Comparison of ENCODE assay signal across 9 cellular contexts in genomic region chr7:77727527-77727926, GRCh38. TPM values are rescaled to one million over a fixed set of nuclear protein-coding genes. Genes with fewer than 3 reads are reported as not detected.
DNase-seq lines count a peak whose midpoint lies in the region; ATAC-seq and TF ChIP-seq lines count a peak whose summit lies in the region.
"Had no signal": no experiment of that assay in that cellular context is flagged by ENCODE, and none has a peak within 500 bp of the region (broad histone marks: within the 10 kb centered on the region; RNA-seq: fewer than 3 reads in every experiment).

No MANE protein-coding gene starts in this region.

- H3K4me3 ChIP-seq in A673 (ENCODE audit: low read depth, low read length, poor library complexity, severe bottlenecking) (peak overlapping the region; percentile 24), ascending aorta (no peak overlapping the region), adrenal gland (no peak overlapping the region)
- H3K4me3 ChIP-seq: spleen had no signal

- POLR2A ChIA-PET in A673 (lab: Charles Lee; ENCODE audit: low non-redundant PET) = interaction anchor here (0.6 kb wide), 2 partner anchors 108 to 187 kb away, joined by 3 to 4 read pairs; no protein-coding TSS in a partner anchor

- intact Hi-C loops in A673 (cut with micrococcal nuclease; ENCODE audit: unreplicated experiment) = no loop called here
- intact Hi-C loops in ascending aorta (cut with DNase I) = no loop called here
- intact Hi-C loops in adrenal gland (cut with DNase I) = no loop called here

- CTCF ChIA-PET in A673 (lab: Charles Lee) = interaction anchor here (0.8 kb wide), 1 partner anchor 76 kb away, joined by 7 read pairs; no protein-coding TSS in a partner anchor

- H3K9me3 ChIP-seq in A673 (ENCODE audit: low read depth, low read length, poor library complexity, severe bottlenecking) (no peaks in the 10 kb centered on the region), ascending aorta (no peaks in the 10 kb centered on the region), adrenal gland (replicated peaks in 1 of 3) (no peaks in the 10 kb centered on the region)
- H3K9me3 ChIP-seq: spleen had no signal

- H3K36me3 ChIP-seq in A673 (ENCODE audit: insufficient read depth, low read length, poor library complexity, severe bottlenecking) (no peaks in the 10 kb centered on the region), ascending aorta (no peaks in the 10 kb centered on the region), adrenal gland (replicated peaks in 1 of 2) (no peaks in the 10 kb centered on the region)
- H3K36me3 ChIP-seq: spleen had no signal

- 92 to 98% (median 95%) methylated on average over 3 of the region's 3 CpGs for WGBS in adrenal gland, 4 donors

- DNase-seq in A673 (ENCODE audit: low spot score) (no peak), DMS53 (lab: John Stamatoyannopoulos, UW) (peak; percentile 80), memory B cell (ENCODE audit: low spot score in 2 of 2) (no peak), OCI-M2 (lab: John Stamatoyannopoulos, UW; ENCODE audit: unreplicated experiment) (no peak), ascending aorta (ENCODE audit: low spot score in 2 of 2) (no peak), adrenal gland (no peak)
- DNase-seq: spleen had no signal

- no peak for ATAC-seq in memory B cell (ENCODE audit: low read depth)
- no peak for ATAC-seq in GM19351 (IDR thresholded peaks at IDR 0.05; ENCODE audit: unreplicated experiment)

- H3K27ac ChIP-seq in A673 (ENCODE audit: low read depth, low read length, poor library complexity, severe bottlenecking) (peak overlapping the region; percentile 75), VCaP (peak overlapping the region; percentile 92), ascending aorta (no peak overlapping the region), adrenal gland (no peak overlapping the region)

- H3K4me3 Mint-ChIP-seq in memory B cell = no peak overlapping the region

- peaks cover 27% of the 10 kb centered on the region for H3K4me1 ChIP-seq in A673 (ENCODE audit: insufficient read depth, low read length, poor library complexity, severe bottlenecking)
- peaks cover 0 to 13% of the 10 kb centered on the region in 2 donors for H3K4me1 ChIP-seq in ascending aorta
- H3K4me1 ChIP-seq in adrenal gland (replicated peaks in 1 of 2) = peaks cover 6 to 36% of the 10 kb centered on the region in 2 donors

- no peaks in the 10 kb centered on the region for H3K9me3 Mint-ChIP-seq in memory B cell

- BruUV-seq in A673 (replicated peaks; lab: Mats Ljungman, UMichigan) = no TSS peak

- no peak for TF ChIP-seq POLR2A in adrenal gland (IDR thresholded peaks at IDR 0.05)

- H3K36me3 Mint-ChIP-seq in memory B cell = peaks cover 5% of the 10 kb centered on the region

- TF ChIP-seq CTCF in A673 (conservative IDR thresholded peaks at IDR 0.05; ENCODE audit: low read depth, low read length) (no peak), VCaP (conservative IDR thresholded peaks at IDR 0.05) (no peak), ascending aorta (IDR thresholded peaks at IDR 0.05) (no peak), adrenal gland (IDR thresholded peaks at IDR 0.05) (no peak)

- H3K27me3 Mint-ChIP-seq in memory B cell = no peaks in the 10 kb centered on the region

- H3K27ac Mint-ChIP-seq in memory B cell = peak overlapping the region; percentile 26

- H3K27me3 ChIP-seq in A673 (replicated peaks; ENCODE audit: insufficient read depth, low read depth, low read length, poor library complexity) (no peaks in the 10 kb centered on the region), ascending aorta (no peaks in the 10 kb centered on the region), adrenal gland (no peaks in the 10 kb centered on the region)
- H3K27me3 ChIP-seq: spleen had no signal

- H3K4me1 Mint-ChIP-seq in memory B cell = peaks cover 27% of the 10 kb centered on the region

RNA-seq across cellular contexts. Expression of gene RSBN1L, which starts 31.3 kb away (rescaled TPM):
- total RNA-seq in A673 (2021) (22.4 and 23.2 TPM in 2 replicates), ascending aorta (12.8 TPM), adrenal gland (10 to 100 TPM; 10.3 to 17.7 (median 13.1) TPM)
- polyA plus RNA-seq in adrenal gland = 10 to 100 TPM in 1 of 3 donors, 1 to 10 TPM in 2; 7.9 to 20.2 (median 8.1) TPM

Comparison
In these comparisons a context has a peak if more than half of its experiments do, and no peak if none do; other contexts are left out.
1. H3K27ac ChIP-seq: peak in A673 (single experiment) and VCaP (single experiment); none in ascending aorta (0 of 2) and adrenal gland (0 of 5).